Comparison of ENCODE assay signal across 23 cellular contexts in genomic region chr10:10658157-10658556, GRCh38.
DNase-seq lines count a peak whose midpoint lies in the region; ATAC-seq, FAIRE-seq and TF ChIP-seq lines count a peak whose summit lies in the region.
"Had no signal": no experiment of that assay in that cellular context is flagged by ENCODE, and none has a peak within 500 bp of the region (broad histone marks: within the 10 kb centered on the region; RNA-seq: fewer than 3 reads in every experiment).

No MANE protein-coding gene starts in this region.

- H3K9me3 ChIP-seq in HEK293 (ENCODE audit: control insufficient read depth, insufficient read depth, low read depth, low read length) = no peaks in the 10 kb centered on the region

- no peaks in the 10 kb centered on the region for H3K27me3 ChIP-seq in bronchial epithelial cell (ENCODE audit: control insufficient read depth, insufficient read depth, low read length)
- H3K27me3 ChIP-seq: cardiac muscle cell, heart right ventricle had no signal

- DNase-seq in NCI-H226 (peak; percentile 30), bronchial epithelial cell (ENCODE audit: low read depth) (peak; percentile 62), iris pigment epithelial cell (ENCODE audit: low read depth) (peak; percentile 67), omental fat pad (ENCODE audit: low spot score) (no peak), NCI-H526 treated with DMSO at 0.1 percent for 48 hours (lab: John Stamatoyannopoulos, UW) (no peak)
- DNase-seq: activated CD4-positive, alpha-beta T cell treated with anti-CD3 and anti-CD28 coated beads, Interleukin-2, amount 50 U/mL, for 4 hours; activated CD8-positive, alpha-beta memory T cell treated with anti-CD3 and anti-CD28 coated beads, Interleukin-2, amount 50 U/mL, for 48 hours; activated naive CD8-positive, alpha-beta T cell treated with anti-CD3 and anti-CD28 coated beads, Interleukin-2, amount 50 U/mL, for 24 hours; DMS79; heart right ventricle; immature natural killer cell; KG1; NCI-H1417 treated with DMSO at 0.1 percent for 48 hours; NCI-H2107; NCI-H524 treated with DMSO at 0.1 percent for 48 hours; stimulated activated CD4-positive, alpha-beta T cell treated with anti-CD3 and anti-CD28 coated beads, Interleukin-12 subunit alpha, Interleukin-12 subunit beta, amount 100 ng/mL, for 4 hours; WERI-Rb-1 had no signal

- POLR2A ChIA-PET in HEK293 (lab: Yijun Ruan, JAX) = no interaction called here

- CTCF ChIA-PET in HEK293 (lab: Yijun Ruan, JAX) = no interaction called here

- TF ChIP-seq CTCF in HEK293 (tag by site-specific recombination; IDR thresholded peaks at IDR 0.05) (no peak), bronchial epithelial cell (IDR thresholded peaks at IDR 0.05; ENCODE audit: insufficient read depth, low read length, severe bottlenecking) (no peak), omental fat pad (IDR thresholded peaks at IDR 0.05) (no peak)

- 0 out of 2 replicates have a peak overlapping the region, but pooled peaks have one; percentile 17 for H3K27ac ChIP-seq in HEK293 (ENCODE audit: extremely low read depth, low read depth, low read length)
- H3K27ac ChIP-seq: cardiac muscle cell, WERI-Rb-1 had no signal

- FAIRE-seq in bronchial epithelial cell (lab: Jason Lieb, UNC) = no peak
- FAIRE-seq: GM12878, H54 had no signal

- no peak overlapping the region for H3K4me3 ChIP-seq in HEK293 (ENCODE audit: low read depth, low read length)
- no peak overlapping the region for H3K4me3 ChIP-seq in bronchial epithelial cell (ENCODE audit: low read depth, low read length)
- H3K4me3 ChIP-seq: cardiac muscle cell, GM12878, heart right ventricle had no signal

- no peaks in the 10 kb centered on the region for H3K36me3 ChIP-seq in HEK293 (ENCODE audit: control insufficient read depth in 2 of 2, insufficient read depth in 1 of 2, low read length in 2 of 2)
- H3K36me3 ChIP-seq in bronchial epithelial cell (ENCODE audit: control insufficient read depth, insufficient read depth, low read length) = no peaks in the 10 kb centered on the region
- H3K36me3 ChIP-seq: cardiac muscle cell, heart right ventricle, WERI-Rb-1 had no signal

- H3K4me1 ChIP-seq in HEK293 (ENCODE audit: control insufficient read depth, insufficient read depth, low read length) = peaks cover 4% of the 10 kb centered on the region

- ATAC-seq in omental fat pad (ENCODE audit: low FRiP score) (no peak), GM21717 (IDR thresholded peaks at IDR 0.05; ENCODE audit: unreplicated experiment) (no peak), GM21825 (IDR thresholded peaks at IDR 0.05; ENCODE audit: unreplicated experiment) (no peak)
- ATAC-seq: activated naive CD8-positive, alpha-beta T cell treated with anti-CD3 and anti-CD28 coated beads, Interleukin-2, amount 50 U/mL, for 24 hours; GM12878 had no signal

TF ChIP-seq in HEK293, 187 proteins besides CTCF, POLR2A, EP300 and RAD21 (continues in another document):
- no peak for TF ChIP-seq TRIM28 (IDR thresholded peaks at IDR 0.05; ENCODE audit: borderline replicate concordance, low read length)
- TF ChIP-seq ZNF791 (tag by site-specific recombination; IDR thresholded peaks at IDR 0.05) = no peak
- no peak for TF ChIP-seq ZBTB21 (tag by site-specific recombination; IDR thresholded peaks at IDR 0.05)
- peak; percentile 58; the same call in 1 of the 2 replicates for TF ChIP-seq ZNF843 (tag by site-specific recombination; IDR thresholded peaks at IDR 0.05)
- TF ChIP-seq ZIC2 (tag by site-specific recombination; IDR thresholded peaks at IDR 0.05) = no peak
- TF ChIP-seq ZNF670 (tag by site-specific recombination; IDR thresholded peaks at IDR 0.05; ENCODE audit: low read depth) = no peak
- no peak for TF ChIP-seq PRDM10 (tag by site-specific recombination; IDR thresholded peaks at IDR 0.05)
- no peak for TF ChIP-seq ZNF112 (tag by site-specific recombination; IDR thresholded peaks at IDR 0.05)
- TF ChIP-seq ZNF366 (tag by site-specific recombination; conservative IDR thresholded peaks at IDR 0.05) = no peak
- TF ChIP-seq HOXA7 (CRISPR knock-in tag; IDR thresholded peaks at IDR 0.05; ENCODE audit: borderline replicate concordance) = no peak
- peak; percentile 48; the same call in 1 of the 2 replicates for TF ChIP-seq BCL11B (tag by site-specific recombination; IDR thresholded peaks at IDR 0.05; ENCODE audit: low read depth)
- TF ChIP-seq HIC1 (tag by site-specific recombination; IDR thresholded peaks at IDR 0.05) = no peak
- TF ChIP-seq ZNF639 (tag by site-specific recombination; IDR thresholded peaks at IDR 0.05) = no peak
- no peak for TF ChIP-seq IKZF3 (tag by site-specific recombination; IDR thresholded peaks at IDR 0.05)
- 0 out of 2 replicates have a peak, but pooled peaks have one; percentile 50 for TF ChIP-seq ZNF19 (tag by site-specific recombination; IDR thresholded peaks at IDR 0.05; ENCODE audit: low read depth)
- TF ChIP-seq ZNF624 (tag by site-specific recombination; IDR thresholded peaks at IDR 0.05) = no peak
- no peak for TF ChIP-seq ZNF596 (tag by site-specific recombination; IDR thresholded peaks at IDR 0.05)
- peak; percentile 71 for TF ChIP-seq FEZF1 (tag by site-specific recombination; IDR thresholded peaks at IDR 0.05)
- 0 out of 2 replicates have a peak, but pooled peaks have one; percentile 48 for TF ChIP-seq BCL6B (tag by site-specific recombination; IDR thresholded peaks at IDR 0.05)
- TF ChIP-seq ZNF146 (tag by site-specific recombination; IDR thresholded peaks at IDR 0.05) = no peak
- no peak for TF ChIP-seq ZNF621 (tag by site-specific recombination; IDR thresholded peaks at IDR 0.05)
- TF ChIP-seq ZNF221 (tag by site-specific recombination; IDR thresholded peaks at IDR 0.05; ENCODE audit: borderline replicate concordance) = no peak
- no peak for TF ChIP-seq KLF1 (tag by site-specific recombination; IDR thresholded peaks at IDR 0.05)

Comparison
In these comparisons a context has a peak if more than half of its experiments do, and no peak if none do; other contexts are left out.
1. DNase-seq: peak in NCI-H226 (single experiment), bronchial epithelial cell (single experiment) and iris pigment epithelial cell (single experiment); none in omental fat pad (single experiment) and NCI-H526 treated with DMSO at 0.1 percent for 48 hours (single experiment).